Comparison of ENCODE assay signal across 8 cellular contexts in genomic region chr3:101685050-101685400, GRCh38. TPM values are rescaled to one million over a fixed set of nuclear protein-coding genes. Genes with fewer than 3 reads are reported as not detected.
DNase-seq lines count a peak whose midpoint lies in the region; ATAC-seq and TF ChIP-seq lines count a peak whose summit lies in the region.

No MANE protein-coding gene starts in this region.

- no peaks in the 10 kb centered on the region for H3K9me3 ChIP-seq in right atrium auricular region
- no peaks in the 10 kb centered on the region for H3K9me3 ChIP-seq in breast epithelium
- no peaks in the 10 kb centered on the region for H3K9me3 ChIP-seq in aorta (ENCODE audit: control insufficient read depth, low read length)

- peak overlapping the region; percentile 100 for H3K4me3 Mint-ChIP-seq in mesothelial cell of epicardium

- peaks cover 23% of the 10 kb centered on the region for H3K4me1 Mint-ChIP-seq in mesothelial cell of epicardium

- H3K4me1 ChIP-seq in right atrium auricular region: peaks cover 0 to 37% of the 10 kb centered on the region in 2 donors
- H3K4me1 ChIP-seq in breast epithelium: no peaks in the 10 kb centered on the region
- peaks cover 0 to 2% of the 10 kb centered on the region in 2 donors for H3K4me1 ChIP-seq in aorta (ENCODE audit: control insufficient read depth in 1 of 2, insufficient read depth in 2 of 2, low read length in 2 of 2)

- peak overlapping the region; percentile 98 for H3K27ac Mint-ChIP-seq in mesothelial cell of epicardium

- ATAC-seq in left cardiac atrium (no peak), aorta (ENCODE audit: low FRiP score) (no peak), GM19452 (IDR thresholded peaks at IDR 0.05; ENCODE audit: unreplicated experiment) (no peak)

- no peak for TF ChIP-seq POLR2A in breast epithelium (IDR thresholded peaks at IDR 0.05)

- H3K27me3 Mint-ChIP-seq in mesothelial cell of epicardium (ENCODE audit: low read depth): no peaks in the 10 kb centered on the region

- H3K27me3 ChIP-seq in right atrium auricular region (no peaks in the 10 kb centered on the region), breast epithelium (no peaks in the 10 kb centered on the region), aorta (ENCODE audit: control insufficient read depth in 1 of 2, insufficient read depth in 2 of 2, low read length in 1 of 2) (no peaks in the 10 kb centered on the region)

- DNase-seq in right atrium auricular region (ENCODE audit: low spot score) (no peak), left cardiac atrium (no peak), breast epithelium (ENCODE audit: low spot score in 2 of 2) (no peak), mesothelial cell of epicardium (ENCODE audit: low spot score in 2 of 2, unreplicated experiment in 2 of 2) (no peak), aorta (no peak), dedifferentiated amniotic fluid mesenchymal stem cell (ENCODE audit: extremely low spot score) (no peak)
- no peak for DNase-seq in stimulated activated naive CD4-positive, alpha-beta T cell (lab: John Stamatoyannopoulos, UW)

- no peak for TF ChIP-seq CTCF in right atrium auricular region (IDR thresholded peaks at IDR 0.05)
- TF ChIP-seq CTCF in breast epithelium (IDR thresholded peaks at IDR 0.05): no peak
- no peak for TF ChIP-seq CTCF in mesothelial cell of epicardium (IDR thresholded peaks at IDR 0.05; ENCODE audit: unreplicated experiment)

- intact Hi-C loops in left cardiac atrium (cut with DNase I): no loop called here
- intact Hi-C loops in breast epithelium (cut with DNase I; ENCODE audit: low total_unique reads): no loop called here
- intact Hi-C loops in aorta (cut with DNase I): no loop called here

- H3K4me3 ChIP-seq in right atrium auricular region (peak overlapping the region; percentile 52 to 70), breast epithelium (peak overlapping the region; percentile 64 to 90 (median 74)), aorta (ENCODE audit: low read length in 2 of 2) (peak overlapping the region; percentile 73 to 75)

- H3K27ac ChIP-seq in right atrium auricular region: peak overlapping the region in 1 of 2 donors; percentile 97
- peak overlapping the region; percentile 98 for H3K27ac ChIP-seq in breast epithelium
- no peak overlapping the region for H3K27ac ChIP-seq in aorta (ENCODE audit: low read depth in 1 of 2, low read length in 2 of 2)

- H3K36me3 Mint-ChIP-seq in mesothelial cell of epicardium: peaks cover 31% of the 10 kb centered on the region

- no peaks in the 10 kb centered on the region for H3K9me3 Mint-ChIP-seq in mesothelial cell of epicardium

- H3K36me3 ChIP-seq in right atrium auricular region: peaks cover 55% of the 10 kb centered on the region
- no peaks in the 10 kb centered on the region for H3K36me3 ChIP-seq in breast epithelium
- peaks cover 0 to 7% of the 10 kb centered on the region in 2 donors for H3K36me3 ChIP-seq in aorta (ENCODE audit: control insufficient read depth in 1 of 2, insufficient read depth in 2 of 2, low read length in 1 of 2)

RNA-seq across cellular contexts. Expression of gene RPL24, which starts 1.5 kb away (rescaled TPM):
- 1,000 to 10,000 TPM; 1,059 to 1,395 TPM for total RNA-seq in right atrium auricular region
- 100 to 1,000 TPM; 824 to 885 TPM for total RNA-seq in left cardiac atrium
- total RNA-seq in breast epithelium: 1,000 to 10,000 TPM; 1,294 to 2,381 (median 2,029) TPM
- 1,307 to 1,400 TPM (median 1,389 TPM) in 3 replicates for total RNA-seq in mesothelial cell of epicardium
- total RNA-seq in aorta: 100 to 1,000 TPM; 752 to 765 TPM
- 1,000 to 10,000 TPM; 1,955 to 4,322 TPM for polyA plus RNA-seq in aorta

RNA-seq across cellular contexts. Expression of gene ZBTB11, which starts 8.1 kb away (rescaled TPM):
- total RNA-seq in right atrium auricular region: 10 to 100 TPM in 1 of 2 donors, 1 to 10 TPM in 1; 9.8 to 10.4 TPM
- total RNA-seq in left cardiac atrium: 10 to 100 TPM in 1 of 2 donors, 1 to 10 TPM in 1; 8.3 to 10.3 TPM
- total RNA-seq in breast epithelium: 10 to 100 TPM; 23.4 to 38.2 (median 25.9) TPM
- total RNA-seq in mesothelial cell of epicardium: 17.0 to 18.8 TPM (median 17.2 TPM) in 3 replicates
- 10 to 100 TPM; 15.3 to 18.5 TPM for total RNA-seq in aorta
- polyA plus RNA-seq in aorta: 1 to 10 TPM; 3.3 to 5.7 TPM

RNA-seq across cellular contexts. Expression of gene CEP97, which starts 39.4 kb away (rescaled TPM):
- total RNA-seq in right atrium auricular region (1 to 10 TPM; 6.5 to 7.0 TPM), left cardiac atrium (1 to 10 TPM; 5.1 to 6.1 TPM), breast epithelium (10 to 100 TPM in 2 of 3 donors, 1 to 10 TPM in 1; 7.4 to 13.2 (median 12.1) TPM), mesothelial cell of epicardium (18.7 to 22.8 TPM (median 20.2 TPM) in 3 replicates), aorta (10 to 100 TPM in 1 of 2 donors, 1 to 10 TPM in 1; 9.0 to 11.9 TPM)
- polyA plus RNA-seq in aorta: 1 to 10 TPM; 1.6 to 2.4 TPM

Comparison
In these comparisons a context has a peak if more than half of its experiments do, and no peak if none do; other contexts are left out.
1. H3K27ac ChIP-seq: peak in breast epithelium (2 of 2); none in aorta (0 of 2).
2. Peak in every context shown above with its lines, with median percentiles within 50 percentile points of each other: H3K4me3 ChIP-seq.